Comparison of ENCODE assay signal across 8 cellular contexts in genomic region chr9:101398930-101399640, GRCh38. TPM values are rescaled to one million over a fixed set of nuclear protein-coding genes. Genes with fewer than 3 reads are reported as not detected.
DNase-seq lines count a peak whose midpoint lies in the region; ATAC-seq and TF ChIP-seq lines count a peak whose summit lies in the region.

No MANE protein-coding gene starts in this region.

- H3K27me3 ChIP-seq in mucosa of rectum (ENCODE audit: control insufficient read depth in 2 of 2, insufficient read depth in 2 of 2, low read length in 2 of 2), result no peaks in the 10 kb centered on the region
- no peaks in the 10 kb centered on the region for H3K27me3 ChIP-seq in upper lobe of right lung

- no peaks in the 10 kb centered on the region for H3K9me2 ChIP-seq in OCI-LY7 (ENCODE audit: insufficient read depth, low read length)

- POLR2A ChIA-PET in OCI-LY7 (lab: Charles Lee), result interaction anchor here (0.5 to 2.8 kb wide), 8 partner anchors 11 to 1000 kb away, joined by 3 to 15 read pairs (median 4); no protein-coding TSS in a partner anchor

- H3K4me3 ChIP-seq in OCI-LY7 (ENCODE audit: low read depth, low read length, poor library complexity, severe bottlenecking) (peak overlapping the region; percentile 95), mucosa of rectum (ENCODE audit: low read length in 2 of 2) (peak overlapping the region; percentile 79 to 83), upper lobe of right lung (peak overlapping the region; percentile 61)

- peaks cover 21% of the 10 kb centered on the region; the same call in 1 of the 2 replicates for H3K9me3 ChIP-seq in OCI-LY7 (ENCODE audit: low read length)
- H3K9me3 ChIP-seq in mucosa of rectum (ENCODE audit: control insufficient read depth in 2 of 2, low read length in 2 of 2), result peaks cover 0 to 7% of the 10 kb centered on the region in 2 donors
- H3K9me3 ChIP-seq in upper lobe of right lung, result peaks cover 5% of the 10 kb centered on the region

- peaks cover 60% of the 10 kb centered on the region for H3K79me2 ChIP-seq in OCI-LY7 (ENCODE audit: insufficient read depth, low read depth, low read length)

- DNase-seq in AG08395 (ENCODE audit: low spot score) (peak; percentile 11), OCI-LY7 (ENCODE audit: low spot score) (peak; percentile 7), upper lobe of right lung (no peak), NOMO-1 treated with dmso at 0.1 percent for 144 hours (lab: John Stamatoyannopoulos, UW; ENCODE audit: unreplicated experiment) (no peak)
- peak; percentile 33 for DNase-seq in effector CD4-positive, alpha-beta T cell

- CTCF ChIA-PET in OCI-LY7 (lab: Charles Lee; ENCODE audit: unreplicated experiment), result no interaction called here

- BruUV-seq in OCI-LY7 (replicated peaks; lab: Mats Ljungman, UMichigan), result no TSS peak

- H3K36me3 ChIP-seq in OCI-LY7 (ENCODE audit: insufficient read depth, low read length), result peaks cover 67% of the 10 kb centered on the region
- H3K36me3 ChIP-seq in mucosa of rectum (ENCODE audit: control insufficient read depth in 2 of 2, insufficient read depth in 2 of 2, low read length in 2 of 2), result peaks cover 35 to 37% of the 10 kb centered on the region in 2 donors
- peaks cover 37% of the 10 kb centered on the region for H3K36me3 ChIP-seq in upper lobe of right lung

- intact Hi-C loops in OCI-LY7 (cut with micrococcal nuclease; ENCODE audit: unreplicated experiment) (loop anchor here (5.0 kb wide), 1 partner anchor 133 kb away; the partner anchor contains the start of gene RNF20), upper lobe of right lung (cut with DNase I) (no loop called here)

- peaks cover 5% of the 10 kb centered on the region; the same call in 1 of the 2 replicates for H4K20me1 ChIP-seq in OCI-LY7 (ENCODE audit: insufficient read depth, low read length)

- H3K27ac ChIP-seq in OCI-LY7 (ENCODE audit: low read depth, low read length, poor library complexity, severe bottlenecking), result peak overlapping the region; percentile 28
- peak overlapping the region; percentile 69 to 77 for H3K27ac ChIP-seq in mucosa of rectum (ENCODE audit: low read depth in 2 of 2, low read length in 2 of 2)
- peak overlapping the region; percentile 85 for H3K27ac ChIP-seq in upper lobe of right lung

- H3K4me1 ChIP-seq in OCI-LY7 (ENCODE audit: insufficient read depth, low read length, poor library complexity, severe bottlenecking) (peaks cover 28% of the 10 kb centered on the region), mucosa of rectum (ENCODE audit: control insufficient read depth in 2 of 2, insufficient read depth in 2 of 2, low read length in 2 of 2) (peaks cover 9 to 14% of the 10 kb centered on the region in 2 donors), upper lobe of right lung (peaks cover 33% of the 10 kb centered on the region)

- H3K4me2 ChIP-seq in OCI-LY7 (ENCODE audit: low read length), result peak overlapping the region; percentile 95

- TF ChIP-seq CTCF in OCI-LY7 (conservative IDR thresholded peaks at IDR 0.05; ENCODE audit: low read length) (no peak), upper lobe of right lung (IDR thresholded peaks at IDR 0.05) (no peak)

- ATAC-seq in GM21529 (IDR thresholded peaks at IDR 0.05; ENCODE audit: unreplicated experiment), result peak; percentile 9
- no peak for ATAC-seq in upper lobe of right lung
- no peak for ATAC-seq in HG02588 (IDR thresholded peaks at IDR 0.05; ENCODE audit: unreplicated experiment)

- peak overlapping the region; percentile 42; the same call in 1 of the 2 replicates for H2AFZ ChIP-seq in OCI-LY7 (ENCODE audit: low read length)

- peak overlapping the region; percentile 77 to 88 for H3K9ac ChIP-seq in mucosa of rectum (ENCODE audit: low read depth in 1 of 2, low read length in 2 of 2)

RNA-seq across cellular contexts. Expression of gene ZNF189, which starts 0.4 kb away (rescaled TPM):
- 11.0 and 11.7 TPM in 2 replicates for total RNA-seq in OCI-LY7 (2014; rRNA removed; shearing (Covaris generic))
- total RNA-seq in OCI-LY7 (2022) (17.3 and 17.8 TPM in 2 replicates), upper lobe of right lung (21.9 TPM)

RNA-seq across cellular contexts. Expression of gene MRPL50, which starts 0.7 kb away (rescaled TPM):
- total RNA-seq in OCI-LY7 (2014; rRNA removed; shearing (Covaris generic)), result 17.7 and 18.5 TPM in 2 replicates
- 12.8 and 13.3 TPM in 2 replicates for total RNA-seq in OCI-LY7 (2022)
- total RNA-seq in upper lobe of right lung, result 9.8 TPM

RNA-seq across cellular contexts. Expression of gene BAAT, which starts 14.3 kb away (rescaled TPM):
- total RNA-seq in OCI-LY7 (2014; rRNA removed; shearing (Covaris generic)), result 0.13 TPM in 1 of 2 replicates, not detected in the other
- total RNA-seq in OCI-LY7 (2022) (not detected in 2 replicates), upper lobe of right lung (1.0 TPM)

RNA-seq across cellular contexts. Expression of gene ALDOB, which starts 36.5 kb away (rescaled TPM):
- total RNA-seq in OCI-LY7 (2014; rRNA removed; shearing (Covaris generic)), result not detected in 2 replicates
- not detected in 2 replicates for total RNA-seq in OCI-LY7 (2022)
- not detected for total RNA-seq in upper lobe of right lung

Comparison
In these comparisons a context has a peak if more than half of its experiments do, and no peak if none do; other contexts are left out.
1. DNase-seq: peak in AG08395 (single experiment), OCI-LY7 (single experiment) and effector CD4-positive, alpha-beta T cell (single experiment); none in upper lobe of right lung (single experiment) and NOMO-1 treated with dmso at 0.1 percent for 144 hours (single experiment).
2. H3K27ac ChIP-seq: peak in every context shown above with its lines; median percentile 85 in upper lobe of right lung; 73 in mucosa of rectum; 28 in OCI-LY7.
3. Peak in every context shown above with its lines, with median percentiles within 50 percentile points of each other: H3K4me3 ChIP-seq.